1 cellular context compared by ENCODE assay signal in the genomic region with DNA sequence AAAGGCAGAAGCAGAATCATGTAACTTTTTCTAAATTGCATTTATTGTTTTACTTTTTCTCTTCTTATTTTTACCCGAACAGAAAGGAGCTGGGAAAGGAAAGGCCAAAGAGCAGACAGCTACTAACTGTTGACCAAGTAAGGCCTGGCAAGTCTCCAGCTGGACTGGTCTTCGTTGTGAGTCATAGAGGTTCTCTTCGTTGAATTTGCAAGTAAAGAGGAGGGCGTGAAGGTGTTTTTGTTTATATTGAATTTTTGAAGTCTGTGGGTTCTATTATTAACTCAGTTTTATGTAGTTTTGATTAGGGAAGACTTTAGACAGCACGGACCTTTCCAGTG.
TF ChIP-seq lines count a peak whose summit lies in the region.

No MANE protein-coding gene starts in this region.

TF ChIP-seq in HCT116, 20 proteins besides CTCF, POLR2A, EP300 and RAD21 (continued from another document):
- no peak for TF ChIP-seq REST (IDR thresholded peaks at IDR 0.05; ENCODE audit: low read depth)
